ENCODE assay signal across 20 cellular contexts in the genomic region with DNA sequence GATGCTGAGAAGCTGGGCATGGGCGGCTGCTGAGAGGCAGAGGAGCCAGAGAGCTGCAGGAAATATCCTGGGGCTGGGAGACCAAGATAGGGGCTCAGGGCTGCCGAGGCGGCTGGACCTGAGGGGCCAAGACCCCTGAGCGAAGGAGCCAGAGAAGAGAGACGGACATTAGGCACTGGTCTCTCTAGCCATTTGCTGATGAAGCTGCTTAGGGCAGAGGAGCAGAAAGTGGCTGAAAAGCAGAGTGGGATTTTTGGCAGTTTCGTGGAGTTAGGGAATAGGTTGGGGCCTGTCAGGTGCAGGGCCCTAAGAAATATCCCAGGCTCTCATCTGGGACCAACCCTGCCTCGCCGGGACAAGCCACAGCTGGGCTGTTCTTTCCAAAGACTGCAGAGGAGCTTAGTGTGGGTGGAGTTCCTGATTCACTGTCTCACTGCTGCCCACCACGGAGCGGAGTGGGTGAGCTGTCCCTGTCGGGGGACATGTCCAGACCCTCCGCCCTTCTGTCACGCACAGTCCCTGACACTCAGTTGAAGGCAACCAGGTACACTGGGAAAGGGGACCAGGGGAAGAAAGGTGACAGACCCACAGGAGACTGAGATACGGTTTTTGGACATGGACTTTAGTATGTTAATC. TPM values are rescaled to one million over a fixed set of nuclear protein-coding genes. Genes with fewer than 3 reads are reported as not detected.
A peak's percentile ranks its signal among the peaks of the same experiment; 100 is the strongest.
DNase-seq lines count a peak whose midpoint lies in the region; ATAC-seq, FAIRE-seq and TF ChIP-seq lines count a peak whose summit lies in the region.
"Had no signal": no experiment of that assay in that cellular context is flagged by ENCODE, and none has a peak within 500 bp of the region (broad histone marks: within the 10 kb centered on the region; RNA-seq: fewer than 3 reads in every experiment).

No MANE protein-coding gene starts in this region.

- peak; percentile 29 for FAIRE-seq in keratinocyte (lab: Jason Lieb, UNC)
- FAIRE-seq: pancreas, urothelium cell line had no signal

- intact Hi-C loops in activated B cell treated with CpG ODN at 0.5 μM for 24 hours (cut with micrococcal nuclease): no loop called here

- POLR2A ChIA-PET in activated B cell treated with CpG ODN at 0.5 μM for 24 hours (lab: Charles Lee): no interaction called here

- H3K27me3 ChIP-seq in keratinocyte (ENCODE audit: control insufficient read depth, extremely low read depth, insufficient read depth, low read length) (no peaks in the 10 kb centered on the region), suprapubic skin (no peaks in the 10 kb centered on the region)
- H3K27me3 ChIP-seq: dorsolateral prefrontal cortex, pancreas had no signal

- H3K4me1 ChIP-seq in keratinocyte (ENCODE audit: control insufficient read depth, extremely low read depth, insufficient read depth, low read length) (peaks cover 11% of the 10 kb centered on the region), suprapubic skin (peaks cover 9% of the 10 kb centered on the region)

- H3K4me2 ChIP-seq in keratinocyte (ENCODE audit: control insufficient read depth, extremely low read depth, insufficient read depth, low read depth, low read length): peak overlapping the region; percentile 36

- no peak for ATAC-seq in activated B cell treated with CpG ODN at 0.5 μM for 24 hours (ENCODE audit: low read depth)

- H3K4me3 Mint-ChIP-seq in activated B cell treated with CpG ODN at 0.5 μM for 24 hours: no peak overlapping the region
- H3K4me3 Mint-ChIP-seq: activated naive CD4-positive, alpha-beta T cell treated with anti-CD3 and anti-CD28 coated beads, Interleukin-2, amount 10 ng/mL, durations not matched to agents 7 days and 5 days had no signal

- H3K27me3 Mint-ChIP-seq in activated B cell treated with CpG ODN at 0.5 μM for 24 hours: no peaks in the 10 kb centered on the region
- H3K27me3 Mint-ChIP-seq: activated naive CD4-positive, alpha-beta T cell treated with anti-CD3 and anti-CD28 coated beads, Interleukin-2, amount 10 ng/mL, durations not matched to agents 7 days and 5 days had no signal

- 79% methylated on average over 13 of the region's 14 CpGs for WGBS in suprapubic skin

- TF ChIP-seq CTCF in activated B cell treated with CpG ODN at 0.5 μM for 24 hours (IDR thresholded peaks at IDR 0.05) (no peak), keratinocyte (optimal IDR thresholded peaks at IDR 0.05 in 1 of 3, IDR thresholded peaks at IDR 0.05 in 1 of 3, conservative IDR thresholded peaks at IDR 0.05 in 1 of 3; ENCODE audit: extremely low read depth in 1 of 3, insufficient read depth in 2 of 3, low read length in 3 of 3) (no peak), suprapubic skin (IDR thresholded peaks at IDR 0.05) (no peak)

- no peaks in the 10 kb centered on the region for H3K9me3 Mint-ChIP-seq in activated B cell treated with CpG ODN at 0.5 μM for 24 hours
- H3K9me3 Mint-ChIP-seq: activated naive CD4-positive, alpha-beta T cell treated with anti-CD3 and anti-CD28 coated beads, Interleukin-2, amount 10 ng/mL, durations not matched to agents 7 days and 5 days had no signal

- no peak overlapping the region for H3K27ac ChIP-seq in keratinocyte (ENCODE audit: control insufficient read depth, insufficient read depth, low read length)
- H3K27ac ChIP-seq in suprapubic skin: peak overlapping the region; percentile 14
- H3K27ac ChIP-seq: pancreas, WERI-Rb-1 had no signal

- H3K4me1 Mint-ChIP-seq in activated B cell treated with CpG ODN at 0.5 μM for 24 hours: peaks cover 9% of the 10 kb centered on the region

- H4K20me1 ChIP-seq in keratinocyte (ENCODE audit: control insufficient read depth, extremely low read depth, insufficient read depth, low read length): no peaks in the 10 kb centered on the region

- DNase-seq in activated effector memory CD4-positive, alpha-beta T cell treated with anti-CD3 and anti-CD28 coated beads, Interleukin-2, amount 50 U/mL, for 16 hours: peak; percentile 33
- no peak for DNase-seq in activated effector memory CD4-positive, alpha-beta T cell treated with Interleukin-2 at 50 U/mL for 16 hours
- peak; percentile 3 for DNase-seq in activated B cell treated with CpG ODN at 0.5 μM for 24 hours
- DNase-seq in keratinocyte (ENCODE audit: low read depth, low spot score): no peak
- DNase-seq in suprapubic skin (ENCODE audit: low spot score in 2 of 2): peak in 1 of 2 donors; percentile 58
- no peak for DNase-seq in UCSD-AML1 (lab: John Stamatoyannopoulos, UW; ENCODE audit: unreplicated experiment)
- DNase-seq in NCI-H345 treated with DMSO at 0.1 percent for 48 hours (lab: John Stamatoyannopoulos, UW; ENCODE audit: unreplicated experiment): no peak
- DNase-seq in NCI-H774 (lab: John Stamatoyannopoulos, UW): no peak
- DNase-seq: activated naive CD4-positive, alpha-beta T cell treated with anti-CD3 and anti-CD28 coated beads, Interleukin-2, amount 10 ng/mL, durations not matched to agents 7 days and 5 days; COR-L47; GDM1; hippocampal formation; Karpas-422; NCI-H1694 treated with DMSO at 0.1 percent for 48 hours; stimulated activated naive CD4-positive, alpha-beta T cell; WERI-Rb-1 had no signal

- H3K4me3 ChIP-seq in keratinocyte (ENCODE audit: control insufficient read depth in 2 of 3, extremely low read depth in 1 of 3, insufficient read depth in 2 of 3, low read depth in 1 of 3, low read length in 3 of 3): no peak overlapping the region
- no peak overlapping the region for H3K4me3 ChIP-seq in suprapubic skin
- H3K4me3 ChIP-seq: dorsolateral prefrontal cortex, pancreas, skin epidermis had no signal

- H3K9me3 ChIP-seq in keratinocyte (ENCODE audit: control insufficient read depth, low read depth, low read length): no peaks in the 10 kb centered on the region
- no peaks in the 10 kb centered on the region for H3K9me3 ChIP-seq in suprapubic skin
- H3K9me3 ChIP-seq: pancreas had no signal

- TF ChIP-seq POLR2A in suprapubic skin (IDR thresholded peaks at IDR 0.05): no peak

- H3K9ac ChIP-seq in keratinocyte (ENCODE audit: control insufficient read depth, extremely low read depth, insufficient read depth, low read length): no peak overlapping the region

- no peak overlapping the region for H3K27ac Mint-ChIP-seq in activated B cell treated with CpG ODN at 0.5 μM for 24 hours
- H3K27ac Mint-ChIP-seq: activated naive CD4-positive, alpha-beta T cell treated with anti-CD3 and anti-CD28 coated beads, Interleukin-2, amount 10 ng/mL, durations not matched to agents 7 days and 5 days had no signal

- H3K36me3 ChIP-seq in keratinocyte (ENCODE audit: control insufficient read depth in 2 of 2, extremely low read depth in 1 of 2, insufficient read depth in 2 of 2, low read length in 2 of 2) (peaks cover 0 to 6% of the 10 kb centered on the region in 2 experiments), suprapubic skin (peaks cover 9% of the 10 kb centered on the region)
- H3K36me3 ChIP-seq: pancreas, WERI-Rb-1 had no signal

- dilution Hi-C loops in keratinocyte (cut with MboI; ENCODE audit: extremely low pct_ligation_motif_present, low sequenced_read_pairs): no loop called here

- peaks cover 26% of the 10 kb centered on the region for H3K36me3 Mint-ChIP-seq in activated B cell treated with CpG ODN at 0.5 μM for 24 hours (ENCODE audit: low read depth)

- peak overlapping the region; percentile 40 for H2AFZ ChIP-seq in keratinocyte (ENCODE audit: control insufficient read depth, low read length)

- no peaks in the 10 kb centered on the region for H3K79me2 ChIP-seq in keratinocyte (ENCODE audit: control insufficient read depth, insufficient read depth, low read length)

- no peak for TF ChIP-seq EP300 in suprapubic skin (IDR thresholded peaks at IDR 0.05)

- CTCF ChIA-PET in activated B cell treated with CpG ODN at 0.5 μM for 24 hours (lab: Charles Lee): no interaction called here

- no peaks in the 10 kb centered on the region for H3K9me1 ChIP-seq in keratinocyte (ENCODE audit: control insufficient read depth, extremely low read depth, insufficient read depth, low read length)

RNA-seq across cellular contexts. Expression of gene DNASE1, which starts 11.3 kb away (rescaled TPM):
- 25.6 and 28.5 TPM in 2 replicates for total RNA-seq in activated B cell treated with CpG ODN at 0.5 μM for 24 hours
- 3.0 to 10.8 TPM (median 5.2 TPM) in 3 replicates for polyA plus RNA-seq in keratinocyte
- polyA plus RNA-seq in keratinocyte (2011; ENCODE audit: low read depth): 1.8 TPM
- 3.5 and 4.2 TPM in 2 replicates for polyA plus RNA-seq in keratinocyte (2011; cell fraction: cytosol; rRNA removed)
- 25.2 and 30.4 TPM in 2 replicates for polyA plus RNA-seq in keratinocyte (2011; cell fraction: nucleus; rRNA removed)
- polyA plus RNA-seq in keratinocyte (2012; ENCODE audit: low replicate concordance): 3.6 and 3.9 TPM in 2 replicates
- polyA minus RNA-seq in keratinocyte: 10.5 to 15.3 TPM (median 11.6 TPM) in 3 replicates
- 3.3 TPM for polyA minus RNA-seq in keratinocyte (2011; cell fraction: cytosol; rRNA and poly(A)+ RNA removed)
- polyA minus RNA-seq in keratinocyte (2011; cell fraction: nucleus; rRNA and poly(A)+ RNA removed): 16.7 and 21.8 TPM in 2 replicates
- total RNA-seq in suprapubic skin: 10 to 100 TPM; 11.0 to 32.7 (median 23.0) TPM

RNA-seq across cellular contexts. Expression of gene SLX4, which starts 31.8 kb away (rescaled TPM):
- total RNA-seq in activated B cell treated with CpG ODN at 0.5 μM for 24 hours (11.4 and 13.0 TPM in 2 replicates), suprapubic skin (1 to 10 TPM; 2.9 to 6.0 (median 4.5) TPM)
- 1.5 to 2.0 TPM (median 1.7 TPM) in 3 replicates for polyA plus RNA-seq in keratinocyte
- 1.0 TPM for polyA plus RNA-seq in keratinocyte (2011; ENCODE audit: low read depth)
- 1.1 and 1.7 TPM in 2 replicates for polyA plus RNA-seq in keratinocyte (2011; cell fraction: cytosol; rRNA removed)
- 10.5 and 11.9 TPM in 2 replicates for polyA plus RNA-seq in keratinocyte (2011; cell fraction: nucleus; rRNA removed)
- polyA plus RNA-seq in keratinocyte (2012; ENCODE audit: low replicate concordance): 1.2 and 3.3 TPM in 2 replicates
- 2.8 to 6.9 TPM (median 4.8 TPM) in 3 replicates for polyA minus RNA-seq in keratinocyte
- polyA minus RNA-seq in keratinocyte (2011; cell fraction: cytosol; rRNA and poly(A)+ RNA removed): 1.7 TPM
- 6.9 and 11.2 TPM in 2 replicates for polyA minus RNA-seq in keratinocyte (2011; cell fraction: nucleus; rRNA and poly(A)+ RNA removed)

Comparison
In these comparisons a context has a peak if more than half of its experiments do, and no peak if none do; other contexts are left out.
1. DNase-seq: peak in activated effector memory CD4-positive, alpha-beta T cell treated with anti-CD3 and anti-CD28 coated beads, Interleukin-2, amount 50 U/mL, for 16 hours (single experiment) and activated B cell treated with CpG ODN at 0.5 μM for 24 hours (single experiment); none in activated effector memory CD4-positive, alpha-beta T cell treated with Interleukin-2 at 50 U/mL for 16 hours (single experiment), keratinocyte (single experiment), UCSD-AML1 (single experiment), NCI-H345 treated with DMSO at 0.1 percent for 48 hours (single experiment) and NCI-H774 (single experiment).